In genomic region chrX:154724999-154725756, GRCh38 we compare ENCODE assay signal across 13 cellular contexts. TPM values are rescaled to one million over a fixed set of nuclear protein-coding genes. Genes with fewer than 3 reads are reported as not detected.
DNase-seq lines count a peak whose midpoint lies in the region; ATAC-seq lines count a peak whose summit lies in the region.
"Had no signal": no experiment of that assay in that cellular context is flagged by ENCODE, and none has a peak within 500 bp of the region (broad histone marks: within the 10 kb centered on the region; RNA-seq: fewer than 3 reads in every experiment).

No MANE protein-coding gene starts in this region.

- H3K36me3 Mint-ChIP-seq in activated CD4-positive, alpha-beta T cell treated with anti-CD3 and anti-CD28 coated beads, Interleukin-2, amount 10 ng/mL, durations not matched to agents 7 days and 5 days (ENCODE audit: low read depth) = peaks cover 16% of the 10 kb centered on the region
- peaks cover 29% of the 10 kb centered on the region for H3K36me3 Mint-ChIP-seq in activated naive CD8-positive, alpha-beta T cell treated with anti-CD3 and anti-CD28 coated beads, Interleukin-2, amount 10 ng/mL, durations not matched to agents 7 days and 5 days
- no peaks in the 10 kb centered on the region for H3K36me3 Mint-ChIP-seq in stimulated activated naive B cell treated with anti-CD40 and anti-IgM and Interleukin-4, amounts not matched to agents 10 μg/mL and 1 μg/mL and 100 μg/mL, for 72 hours
- H3K36me3 Mint-ChIP-seq: IgD-negative memory B cell, mesothelial cell of epicardium had no signal

- no peaks in the 10 kb centered on the region for H3K27me3 Mint-ChIP-seq in activated CD4-positive, alpha-beta T cell treated with anti-CD3 and anti-CD28 coated beads, Interleukin-2, amount 10 ng/mL, durations not matched to agents 7 days and 5 days
- no peaks in the 10 kb centered on the region for H3K27me3 Mint-ChIP-seq in activated naive CD8-positive, alpha-beta T cell treated with anti-CD3 and anti-CD28 coated beads, Interleukin-2, amount 10 ng/mL, durations not matched to agents 7 days and 5 days
- no peaks in the 10 kb centered on the region for H3K27me3 Mint-ChIP-seq in stimulated activated naive B cell treated with anti-CD40 and anti-IgM and Interleukin-4, amounts not matched to agents 10 μg/mL and 1 μg/mL and 100 μg/mL, for 72 hours
- H3K27me3 Mint-ChIP-seq: IgD-negative memory B cell had no signal

- peak; percentile 65 for ATAC-seq in HG02981 (IDR thresholded peaks at IDR 0.05; ENCODE audit: unreplicated experiment)
- peak; percentile 69 for ATAC-seq in activated naive CD8-positive, alpha-beta T cell treated with anti-CD3 and anti-CD28 coated beads, Interleukin-2, amount 10 ng/mL, durations not matched to agents 7 days and 5 days (ENCODE audit: low read depth)
- ATAC-seq in stimulated activated naive B cell treated with anti-CD40 and anti-IgM and Interleukin-4, amounts not matched to agents 10 μg/mL and 1 μg/mL and 100 μg/mL, for 72 hours (replicated peaks) = peak; percentile 53 to 57
- ATAC-seq in HG03457 (IDR thresholded peaks at IDR 0.05; ENCODE audit: unreplicated experiment) = no peak
- no peak for ATAC-seq in HG03469 (IDR thresholded peaks at IDR 0.05; ENCODE audit: unreplicated experiment)
- no peak for ATAC-seq in GM21367 (IDR thresholded peaks at IDR 0.05; ENCODE audit: unreplicated experiment)

- H3K4me3 Mint-ChIP-seq in activated CD4-positive, alpha-beta T cell treated with anti-CD3 and anti-CD28 coated beads, Interleukin-2, amount 10 ng/mL, durations not matched to agents 7 days and 5 days = no peak overlapping the region
- peak overlapping the region; percentile 3 for H3K4me3 Mint-ChIP-seq in activated naive CD8-positive, alpha-beta T cell treated with anti-CD3 and anti-CD28 coated beads, Interleukin-2, amount 10 ng/mL, durations not matched to agents 7 days and 5 days
- H3K4me3 Mint-ChIP-seq in stimulated activated naive B cell treated with anti-CD40 and anti-IgM and Interleukin-4, amounts not matched to agents 10 μg/mL and 1 μg/mL and 100 μg/mL, for 72 hours = no peak overlapping the region
- H3K4me3 Mint-ChIP-seq: mesothelial cell of epicardium had no signal

- POLR2A ChIA-PET in activated CD4-positive, alpha-beta T cell treated with anti-CD3 and anti-CD28 coated beads, Interleukin-2, amount 10 ng/mL, durations not matched to agents 7 days and 5 days (lab: Charles Lee) = no interaction called here
- POLR2A ChIA-PET in activated naive CD8-positive, alpha-beta T cell treated with anti-CD3 and anti-CD28 coated beads, Interleukin-2, amount 10 ng/mL, durations not matched to agents 7 days and 5 days (lab: Charles Lee) = interaction anchor here (0.8 to 1.5 kb wide), 2 partner anchors 24 to 25 kb away, joined by 3 to 4 read pairs; no protein-coding TSS in a partner anchor

- CTCF ChIA-PET in activated CD4-positive, alpha-beta T cell treated with anti-CD3 and anti-CD28 coated beads, Interleukin-2, amount 10 ng/mL, durations not matched to agents 7 days and 5 days (lab: Charles Lee) = interaction anchor here (0.9 to 1.4 kb wide), 2 partner anchors 9 to 12 kb away, joined by 3 read pairs; no protein-coding TSS in a partner anchor

- no peak for DNase-seq in activated CD4-positive, alpha-beta T cell treated with anti-CD3 and anti-CD28 coated beads, Interleukin-2, amount 10 ng/mL, durations not matched to agents 7 days and 5 days
- no peak for DNase-seq in activated CD4-positive, alpha-beta T cell treated with anti-CD3 and anti-CD28 coated beads for 4 hours
- DNase-seq in activated naive CD8-positive, alpha-beta T cell treated with anti-CD3 and anti-CD28 coated beads, Interleukin-2, amount 10 ng/mL, durations not matched to agents 7 days and 5 days = no peak
- DNase-seq in stimulated activated naive B cell treated with anti-CD40 and anti-IgM and Interleukin-4, amounts not matched to agents 10 μg/mL and 1 μg/mL and 100 μg/mL, for 72 hours = no peak
- DNase-seq: GM23248; psoas muscle; stimulated activated CD4-positive, alpha-beta T cell treated with anti-CD3 and anti-CD28 coated beads, Interleukin-4, amount 100 ng/mL, for 4 hours had no signal

- H3K9me3 Mint-ChIP-seq in activated CD4-positive, alpha-beta T cell treated with anti-CD3 and anti-CD28 coated beads, Interleukin-2, amount 10 ng/mL, durations not matched to agents 7 days and 5 days = peaks cover 5% of the 10 kb centered on the region
- H3K9me3 Mint-ChIP-seq in activated naive CD8-positive, alpha-beta T cell treated with anti-CD3 and anti-CD28 coated beads, Interleukin-2, amount 10 ng/mL, durations not matched to agents 7 days and 5 days = peaks cover 1% of the 10 kb centered on the region
- H3K9me3 Mint-ChIP-seq in stimulated activated naive B cell treated with anti-CD40 and anti-IgM and Interleukin-4, amounts not matched to agents 10 μg/mL and 1 μg/mL and 100 μg/mL, for 72 hours = peaks cover 0 to 3% of the 10 kb centered on the region in 2 donors

- H3K27ac Mint-ChIP-seq in activated CD4-positive, alpha-beta T cell treated with anti-CD3 and anti-CD28 coated beads, Interleukin-2, amount 10 ng/mL, durations not matched to agents 7 days and 5 days = peak overlapping the region; percentile 60
- H3K27ac Mint-ChIP-seq in activated naive CD8-positive, alpha-beta T cell treated with anti-CD3 and anti-CD28 coated beads, Interleukin-2, amount 10 ng/mL, durations not matched to agents 7 days and 5 days = peak overlapping the region; percentile 37
- H3K27ac Mint-ChIP-seq in stimulated activated naive B cell treated with anti-CD40 and anti-IgM and Interleukin-4, amounts not matched to agents 10 μg/mL and 1 μg/mL and 100 μg/mL, for 72 hours = no peak overlapping the region
- H3K27ac Mint-ChIP-seq: mesothelial cell of epicardium had no signal

- peaks cover 63% of the 10 kb centered on the region for H3K4me1 Mint-ChIP-seq in activated CD4-positive, alpha-beta T cell treated with anti-CD3 and anti-CD28 coated beads, Interleukin-2, amount 10 ng/mL, durations not matched to agents 7 days and 5 days
- H3K4me1 Mint-ChIP-seq in activated naive CD8-positive, alpha-beta T cell treated with anti-CD3 and anti-CD28 coated beads, Interleukin-2, amount 10 ng/mL, durations not matched to agents 7 days and 5 days = peaks cover 55% of the 10 kb centered on the region
- peaks cover 21 to 53% of the 10 kb centered on the region in 2 donors for H3K4me1 Mint-ChIP-seq in stimulated activated naive B cell treated with anti-CD40 and anti-IgM and Interleukin-4, amounts not matched to agents 10 μg/mL and 1 μg/mL and 100 μg/mL, for 72 hours

RNA-seq across cellular contexts. Expression of gene GAB3, which starts 25.7 kb away (rescaled TPM):
- total RNA-seq in activated CD4-positive, alpha-beta T cell treated with anti-CD3 and anti-CD28 coated beads, Interleukin-2, amount 10 ng/mL, durations not matched to agents 7 days and 5 days = 1 to 10 TPM; 4.5 to 5.5 TPM
- total RNA-seq in activated naive CD8-positive, alpha-beta T cell treated with anti-CD3 and anti-CD28 coated beads, Interleukin-2, amount 10 ng/mL, durations not matched to agents 7 days and 5 days = 10 to 100 TPM; 17.7 to 18.7 TPM

RNA-seq across cellular contexts. Expression of gene DKC1, which starts 37.5 kb away (rescaled TPM):
- 10 to 100 TPM; 64.7 to 69.3 TPM for total RNA-seq in activated CD4-positive, alpha-beta T cell treated with anti-CD3 and anti-CD28 coated beads, Interleukin-2, amount 10 ng/mL, durations not matched to agents 7 days and 5 days
- total RNA-seq in activated naive CD8-positive, alpha-beta T cell treated with anti-CD3 and anti-CD28 coated beads, Interleukin-2, amount 10 ng/mL, durations not matched to agents 7 days and 5 days = 10 to 100 TPM; 67.2 to 70.5 TPM

Comparison
In these comparisons a context has a peak if more than half of its experiments do, and no peak if none do; other contexts are left out.
1. ATAC-seq: peak in HG02981 (single experiment), activated naive CD8-positive, alpha-beta T cell treated with anti-CD3 and anti-CD28 coated beads, Interleukin-2, amount 10 ng/mL, durations not matched to agents 7 days and 5 days (single experiment) and stimulated activated naive B cell treated with anti-CD40 and anti-IgM and Interleukin-4, amounts not matched to agents 10 μg/mL and 1 μg/mL and 100 μg/mL, for 72 hours (2 of 2); none in HG03457 (single experiment), HG03469 (single experiment) and GM21367 (single experiment).